ENCODE assay signal across 5 cellular contexts in the genomic region with DNA sequence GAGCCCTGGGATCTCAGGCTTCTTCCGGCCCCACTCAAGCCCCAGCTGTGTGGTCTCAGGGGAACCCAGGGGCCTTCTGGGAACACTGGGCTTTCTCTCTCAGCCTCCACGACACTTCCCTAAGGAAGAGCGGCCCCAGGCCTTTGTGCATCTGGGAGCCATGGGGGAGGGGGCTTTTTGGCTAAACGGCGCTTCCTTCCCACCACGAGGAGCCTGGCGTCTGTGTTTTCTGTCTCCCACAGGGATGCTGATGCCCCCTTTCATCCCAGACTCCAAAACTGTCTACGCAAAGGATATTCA. TPM values are rescaled to one million over a fixed set of nuclear protein-coding genes. Genes with fewer than 3 reads are reported as not detected.
"Had no signal": no experiment of that assay in that cellular context is flagged by ENCODE, and none has a peak within 500 bp of the region (broad histone marks: within the 10 kb centered on the region; RNA-seq: fewer than 3 reads in every experiment).

No MANE protein-coding gene starts in this region.

- H2AFZ ChIP-seq: GM23338 had no signal

- ATAC-seq: GM23338, HepG2 had no signal

- H3K4me2 ChIP-seq: GM23338 had no signal

- H3K4me3 ChIP-seq: GM23338 had no signal

- DNase-seq: H9, HCEC 1CT, KBM-7 had no signal

RNA-seq across cellular contexts. Expression of gene TMEM255B, which starts 24.2 kb away (rescaled TPM):
- total RNA-seq: HepG2 had no signal
- polyA plus RNA-seq: HepG2 had no signal
